Comparison of ENCODE assay signal across 1 cellular context in the genomic region with DNA sequence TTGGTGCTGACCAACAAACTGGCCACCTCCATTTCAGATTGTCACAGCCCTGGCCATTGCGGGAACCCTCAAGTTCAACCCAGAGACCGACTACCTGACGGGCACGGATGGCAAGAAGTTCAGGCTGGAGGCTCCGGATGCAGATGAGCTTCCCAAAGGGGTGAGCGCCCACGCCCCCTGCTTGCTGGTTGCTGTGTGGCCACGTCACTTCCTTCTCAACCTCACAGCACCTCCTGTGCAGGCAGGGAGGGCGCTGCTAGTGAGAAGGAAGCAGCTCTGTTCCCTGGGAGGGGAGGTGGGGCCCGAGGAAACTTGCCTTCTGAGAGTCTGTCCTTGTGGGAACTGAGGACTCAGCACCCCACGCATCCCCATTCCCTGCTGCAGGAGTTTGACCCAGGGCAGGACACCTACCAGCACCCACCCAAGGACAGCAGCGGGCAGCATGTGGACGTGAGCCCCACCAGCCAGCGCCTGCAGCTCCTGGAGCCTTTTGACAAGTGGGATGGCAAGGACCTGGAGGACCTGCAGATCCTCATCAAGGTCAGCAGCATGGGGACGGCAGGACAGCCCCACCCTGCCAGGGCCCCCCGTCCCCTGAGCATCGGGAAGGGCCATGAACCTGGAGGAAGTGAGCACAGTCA.
A peak's percentile ranks its signal among the peaks of the same experiment; 100 is the strongest.
TF ChIP-seq lines count a peak whose summit lies in the region.

No MANE protein-coding gene starts in this region.

TF ChIP-seq in HepG2, 621 proteins besides CTCF, POLR2A, EP300 and RAD21:
- no peak for TF ChIP-seq LCORL (IDR thresholded peaks at IDR 0.05)
- TF ChIP-seq LCORL (CRISPR knock-in tag; IDR thresholded peaks at IDR 0.05) = no peak
- no peak for TF ChIP-seq ZNF605 (CRISPR knock-in tag; IDR thresholded peaks at IDR 0.05)
- TF ChIP-seq ZC3H13 (CRISPR knock-in tag; IDR thresholded peaks at IDR 0.05) = no peak
- TF ChIP-seq, protein P1, sequence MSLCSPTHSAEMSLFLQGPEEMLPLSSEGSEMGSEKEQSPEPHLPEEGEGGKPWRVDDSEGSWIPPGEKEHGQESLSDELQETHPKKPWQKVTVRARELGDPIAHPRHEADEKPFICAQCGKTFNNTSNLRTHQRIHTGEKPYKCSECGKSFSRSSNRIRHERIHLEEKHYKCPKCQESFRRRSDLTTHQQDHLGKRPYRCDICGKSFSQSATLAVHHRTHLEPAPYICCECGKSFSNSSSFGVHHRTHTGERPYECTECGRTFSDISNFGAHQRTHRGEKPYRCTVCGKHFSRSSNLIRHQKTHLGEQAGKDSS (CRISPR knock-in tag; IDR thresholded peaks at IDR 0.05; ENCODE audit: borderline replicate concordance, low read depth) = no peak
- TF ChIP-seq SP5 (CRISPR knock-in tag; IDR thresholded peaks at IDR 0.05; ENCODE audit: borderline replicate concordance, low read depth) = no peak
- peak; percentile 36; the same call in 1 of the 2 replicates for TF ChIP-seq POLR2G (IDR thresholded peaks at IDR 0.05; ENCODE audit: low read depth, low read length)
- TF ChIP-seq, protein P2, sequence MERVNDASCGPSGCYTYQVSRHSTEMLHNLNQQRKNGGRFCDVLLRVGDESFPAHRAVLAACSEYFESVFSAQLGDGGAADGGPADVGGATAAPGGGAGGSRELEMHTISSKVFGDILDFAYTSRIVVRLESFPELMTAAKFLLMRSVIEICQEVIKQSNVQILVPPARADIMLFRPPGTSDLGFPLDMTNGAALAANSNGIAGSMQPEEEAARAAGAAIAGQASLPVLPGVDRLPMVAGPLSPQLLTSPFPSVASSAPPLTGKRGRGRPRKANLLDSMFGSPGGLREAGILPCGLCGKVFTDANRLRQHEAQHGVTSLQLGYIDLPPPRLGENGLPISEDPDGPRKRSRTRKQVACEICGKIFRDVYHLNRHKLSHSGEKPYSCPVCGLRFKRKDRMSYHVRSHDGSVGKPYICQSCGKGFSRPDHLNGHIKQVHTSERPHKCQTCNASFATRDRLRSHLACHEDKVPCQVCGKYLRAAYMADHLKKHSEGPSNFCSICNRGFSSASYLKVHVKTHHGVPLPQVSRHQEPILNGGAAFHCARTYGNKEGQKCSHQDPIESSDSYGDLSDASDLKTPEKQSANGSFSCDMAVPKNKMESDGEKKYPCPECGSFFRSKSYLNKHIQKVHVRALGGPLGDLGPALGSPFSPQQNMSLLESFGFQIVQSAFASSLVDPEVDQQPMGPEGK (CRISPR knock-in tag; IDR thresholded peaks at IDR 0.05) = no peak
- TF ChIP-seq, protein P3, sequence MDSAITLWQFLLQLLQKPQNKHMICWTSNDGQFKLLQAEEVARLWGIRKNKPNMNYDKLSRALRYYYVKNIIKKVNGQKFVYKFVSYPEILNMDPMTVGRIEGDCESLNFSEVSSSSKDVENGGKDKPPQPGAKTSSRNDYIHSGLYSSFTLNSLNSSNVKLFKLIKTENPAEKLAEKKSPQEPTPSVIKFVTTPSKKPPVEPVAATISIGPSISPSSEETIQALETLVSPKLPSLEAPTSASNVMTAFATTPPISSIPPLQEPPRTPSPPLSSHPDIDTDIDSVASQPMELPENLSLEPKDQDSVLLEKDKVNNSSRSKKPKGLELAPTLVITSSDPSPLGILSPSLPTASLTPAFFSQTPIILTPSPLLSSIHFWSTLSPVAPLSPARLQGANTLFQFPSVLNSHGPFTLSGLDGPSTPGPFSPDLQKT (CRISPR knock-in tag; IDR thresholded peaks at IDR 0.05; ENCODE audit: borderline replicate concordance) = no peak
- no peak for TF ChIP-seq ZNF563 (CRISPR knock-in tag; IDR thresholded peaks at IDR 0.05)
- TF ChIP-seq, protein P4, sequence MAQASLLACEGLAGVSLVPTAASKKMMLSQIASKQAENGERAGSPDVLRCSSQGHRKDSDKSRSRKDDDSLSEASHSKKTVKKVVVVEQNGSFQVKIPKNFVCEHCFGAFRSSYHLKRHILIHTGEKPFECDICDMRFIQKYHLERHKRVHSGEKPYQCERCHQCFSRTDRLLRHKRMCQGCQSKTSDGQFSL (CRISPR knock-in tag; IDR thresholded peaks at IDR 0.05) = no peak
- TF ChIP-seq, protein P5, sequence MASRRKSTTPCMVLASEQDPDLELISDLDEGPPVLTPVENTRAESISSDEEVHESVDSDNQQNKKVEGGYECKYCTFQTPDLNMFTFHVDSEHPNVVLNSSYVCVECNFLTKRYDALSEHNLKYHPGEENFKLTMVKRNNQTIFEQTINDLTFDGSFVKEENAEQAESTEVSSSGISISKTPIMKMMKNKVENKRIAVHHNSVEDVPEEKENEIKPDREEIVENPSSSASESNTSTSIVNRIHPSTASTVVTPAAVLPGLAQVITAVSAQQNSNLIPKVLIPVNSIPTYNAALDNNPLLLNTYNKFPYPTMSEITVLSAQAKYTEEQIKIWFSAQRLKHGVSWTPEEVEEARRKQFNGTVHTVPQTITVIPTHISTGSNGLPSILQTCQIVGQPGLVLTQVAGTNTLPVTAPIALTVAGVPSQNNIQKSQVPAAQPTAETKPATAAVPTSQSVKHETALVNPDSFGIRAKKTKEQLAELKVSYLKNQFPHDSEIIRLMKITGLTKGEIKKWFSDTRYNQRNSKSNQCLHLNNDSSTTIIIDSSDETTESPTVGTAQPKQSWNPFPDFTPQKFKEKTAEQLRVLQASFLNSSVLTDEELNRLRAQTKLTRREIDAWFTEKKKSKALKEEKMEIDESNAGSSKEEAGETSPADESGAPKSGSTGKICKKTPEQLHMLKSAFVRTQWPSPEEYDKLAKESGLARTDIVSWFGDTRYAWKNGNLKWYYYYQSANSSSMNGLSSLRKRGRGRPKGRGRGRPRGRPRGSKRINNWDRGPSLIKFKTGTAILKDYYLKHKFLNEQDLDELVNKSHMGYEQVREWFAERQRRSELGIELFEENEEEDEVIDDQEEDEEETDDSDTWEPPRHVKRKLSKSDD (CRISPR knock-in tag; IDR thresholded peaks at IDR 0.05; ENCODE audit: low read depth) = no peak
- TF ChIP-seq JDP2 (CRISPR knock-in tag; IDR thresholded peaks at IDR 0.05; ENCODE audit: borderline replicate concordance) = no peak
- TF ChIP-seq, protein P6, sequence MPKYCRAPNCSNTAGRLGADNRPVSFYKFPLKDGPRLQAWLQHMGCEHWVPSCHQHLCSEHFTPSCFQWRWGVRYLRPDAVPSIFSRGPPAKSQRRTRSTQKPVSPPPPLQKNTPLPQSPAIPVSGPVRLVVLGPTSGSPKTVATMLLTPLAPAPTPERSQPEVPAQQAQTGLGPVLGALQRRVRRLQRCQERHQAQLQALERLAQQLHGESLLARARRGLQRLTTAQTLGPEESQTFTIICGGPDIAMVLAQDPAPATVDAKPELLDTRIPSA (CRISPR knock-in tag; IDR thresholded peaks at IDR 0.05; ENCODE audit: borderline replicate concordance) = 0 out of 2 replicates have a peak, but pooled peaks have one; percentile 45
- TF ChIP-seq, protein P7, sequence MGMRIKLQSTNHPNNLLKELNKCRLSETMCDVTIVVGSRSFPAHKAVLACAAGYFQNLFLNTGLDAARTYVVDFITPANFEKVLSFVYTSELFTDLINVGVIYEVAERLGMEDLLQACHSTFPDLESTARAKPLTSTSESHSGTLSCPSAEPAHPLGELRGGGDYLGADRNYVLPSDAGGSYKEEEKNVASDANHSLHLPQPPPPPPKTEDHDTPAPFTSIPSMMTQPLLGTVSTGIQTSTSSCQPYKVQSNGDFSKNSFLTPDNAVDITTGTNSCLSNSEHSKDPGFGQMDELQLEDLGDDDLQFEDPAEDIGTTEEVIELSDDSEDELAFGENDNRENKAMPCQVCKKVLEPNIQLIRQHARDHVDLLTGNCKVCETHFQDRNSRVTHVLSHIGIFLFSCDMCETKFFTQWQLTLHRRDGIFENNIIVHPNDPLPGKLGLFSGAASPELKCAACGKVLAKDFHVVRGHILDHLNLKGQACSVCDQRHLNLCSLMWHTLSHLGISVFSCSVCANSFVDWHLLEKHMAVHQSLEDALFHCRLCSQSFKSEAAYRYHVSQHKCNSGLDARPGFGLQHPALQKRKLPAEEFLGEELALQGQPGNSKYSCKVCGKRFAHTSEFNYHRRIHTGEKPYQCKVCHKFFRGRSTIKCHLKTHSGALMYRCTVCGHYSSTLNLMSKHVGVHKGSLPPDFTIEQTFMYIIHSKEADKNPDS (CRISPR knock-in tag; IDR thresholded peaks at IDR 0.05) = no peak
- TF ChIP-seq, protein P8, sequence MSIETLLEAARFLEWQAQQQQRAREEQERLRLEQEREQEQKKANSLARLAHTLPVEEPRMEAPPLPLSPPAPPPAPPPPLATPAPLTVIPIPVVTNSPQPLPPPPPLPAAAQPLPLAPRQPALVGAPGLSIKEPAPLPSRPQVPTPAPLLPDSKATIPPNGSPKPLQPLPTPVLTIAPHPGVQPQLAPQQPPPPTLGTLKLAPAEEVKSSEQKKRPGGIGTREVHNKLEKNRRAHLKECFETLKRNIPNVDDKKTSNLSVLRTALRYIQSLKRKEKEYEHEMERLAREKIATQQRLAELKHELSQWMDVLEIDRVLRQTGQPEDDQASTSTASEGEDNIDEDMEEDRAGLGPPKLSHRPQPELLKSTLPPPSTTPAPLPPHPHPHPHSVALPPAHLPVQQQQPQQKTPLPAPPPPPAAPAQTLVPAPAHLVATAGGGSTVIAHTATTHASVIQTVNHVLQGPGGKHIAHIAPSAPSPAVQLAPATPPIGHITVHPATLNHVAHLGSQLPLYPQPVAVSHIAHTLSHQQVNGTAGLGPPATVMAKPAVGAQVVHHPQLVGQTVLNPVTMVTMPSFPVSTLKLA (IDR thresholded peaks at IDR 0.05) = no peak
- no peak for TF ChIP-seq STAT5B (CRISPR knock-in tag; IDR thresholded peaks at IDR 0.05)
- no peak for TF ChIP-seq DPF2 (CRISPR knock-in tag; IDR thresholded peaks at IDR 0.05; ENCODE audit: borderline replicate concordance, low read depth)
- no peak for TF ChIP-seq SYNCRIP (IDR thresholded peaks at IDR 0.05; ENCODE audit: insufficient read depth, low read depth, low read length)
- TF ChIP-seq NFIC (IDR thresholded peaks at IDR 0.05; ENCODE audit: low read length) = no peak
- TF ChIP-seq ZNF225 (CRISPR knock-in tag; IDR thresholded peaks at IDR 0.05) = no peak
- TF ChIP-seq, protein P9, sequence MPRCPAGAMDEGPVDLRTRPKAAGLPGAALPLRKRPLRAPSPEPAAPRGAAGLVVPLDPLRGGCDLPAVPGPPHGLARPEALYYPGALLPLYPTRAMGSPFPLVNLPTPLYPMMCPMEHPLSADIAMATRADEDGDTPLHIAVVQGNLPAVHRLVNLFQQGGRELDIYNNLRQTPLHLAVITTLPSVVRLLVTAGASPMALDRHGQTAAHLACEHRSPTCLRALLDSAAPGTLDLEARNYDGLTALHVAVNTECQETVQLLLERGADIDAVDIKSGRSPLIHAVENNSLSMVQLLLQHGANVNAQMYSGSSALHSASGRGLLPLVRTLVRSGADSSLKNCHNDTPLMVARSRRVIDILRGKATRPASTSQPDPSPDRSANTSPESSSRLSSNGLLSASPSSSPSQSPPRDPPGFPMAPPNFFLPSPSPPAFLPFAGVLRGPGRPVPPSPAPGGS (CRISPR knock-in tag; IDR thresholded peaks at IDR 0.05) = no peak
- TF ChIP-seq PRMT3 (CRISPR knock-in tag; IDR thresholded peaks at IDR 0.05; ENCODE audit: borderline replicate concordance, low read depth) = no peak
- no peak for TF ChIP-seq HES4 (CRISPR knock-in tag; IDR thresholded peaks at IDR 0.05; ENCODE audit: borderline replicate concordance)
- no peak for TF ChIP-seq ZNF589 (CRISPR knock-in tag; conservative IDR thresholded peaks at IDR 0.05)
- no peak for TF ChIP-seq FOXA1 (IDR thresholded peaks at IDR 0.05)
- TF ChIP-seq FOXA1 (CRISPR knock-in tag; IDR thresholded peaks at IDR 0.05) = no peak
- TF ChIP-seq NPAS2 (CRISPR knock-in tag; IDR thresholded peaks at IDR 0.05; ENCODE audit: borderline replicate concordance) = no peak
- no peak for TF ChIP-seq RAD51 (IDR thresholded peaks at IDR 0.05; ENCODE audit: borderline replicate concordance)
- TF ChIP-seq ZNF235 (CRISPR knock-in tag; IDR thresholded peaks at IDR 0.05; ENCODE audit: borderline replicate concordance) = 0 out of 2 replicates have a peak, but pooled peaks have one; percentile 17
- no peak for TF ChIP-seq ZNF883 (CRISPR knock-in tag; IDR thresholded peaks at IDR 0.05; ENCODE audit: not compliant biosample characterization)
- TF ChIP-seq, protein P10, sequence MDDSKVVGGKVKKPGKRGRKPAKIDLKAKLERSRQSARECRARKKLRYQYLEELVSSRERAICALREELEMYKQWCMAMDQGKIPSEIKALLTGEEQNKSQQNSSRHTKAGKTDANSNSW (CRISPR knock-in tag; IDR thresholded peaks at IDR 0.05; ENCODE audit: borderline replicate concordance) = no peak
- no peak for TF ChIP-seq SIN3A (IDR thresholded peaks at IDR 0.05; ENCODE audit: borderline replicate concordance, low read depth, low read length)
- TF ChIP-seq, protein P11, sequence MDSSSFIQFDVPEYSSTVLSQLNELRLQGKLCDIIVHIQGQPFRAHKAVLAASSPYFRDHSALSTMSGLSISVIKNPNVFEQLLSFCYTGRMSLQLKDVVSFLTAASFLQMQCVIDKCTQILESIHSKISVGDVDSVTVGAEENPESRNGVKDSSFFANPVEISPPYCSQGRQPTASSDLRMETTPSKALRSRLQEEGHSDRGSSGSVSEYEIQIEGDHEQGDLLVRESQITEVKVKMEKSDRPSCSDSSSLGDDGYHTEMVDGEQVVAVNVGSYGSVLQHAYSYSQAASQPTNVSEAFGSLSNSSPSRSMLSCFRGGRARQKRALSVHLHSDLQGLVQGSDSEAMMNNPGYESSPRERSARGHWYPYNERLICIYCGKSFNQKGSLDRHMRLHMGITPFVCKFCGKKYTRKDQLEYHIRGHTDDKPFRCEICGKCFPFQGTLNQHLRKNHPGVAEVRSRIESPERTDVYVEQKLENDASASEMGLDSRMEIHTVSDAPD (CRISPR knock-in tag; IDR thresholded peaks at IDR 0.05) = no peak
- no peak for TF ChIP-seq ZNF484 (CRISPR knock-in tag; IDR thresholded peaks at IDR 0.05; ENCODE audit: borderline replicate concordance, low read depth)
- TF ChIP-seq, protein P12, sequence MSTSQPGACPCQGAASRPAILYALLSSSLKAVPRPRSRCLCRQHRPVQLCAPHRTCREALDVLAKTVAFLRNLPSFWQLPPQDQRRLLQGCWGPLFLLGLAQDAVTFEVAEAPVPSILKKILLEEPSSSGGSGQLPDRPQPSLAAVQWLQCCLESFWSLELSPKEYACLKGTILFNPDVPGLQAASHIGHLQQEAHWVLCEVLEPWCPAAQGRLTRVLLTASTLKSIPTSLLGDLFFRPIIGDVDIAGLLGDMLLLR (CRISPR knock-in tag; IDR thresholded peaks at IDR 0.05) = 0 out of 2 replicates have a peak, but pooled peaks have one; percentile 46
- peak; percentile 27; the same call in 1 of the 2 replicates for TF ChIP-seq AKAP8 (CRISPR knock-in tag; IDR thresholded peaks at IDR 0.05)
- TF ChIP-seq ZNF33A (CRISPR knock-in tag; IDR thresholded peaks at IDR 0.05; ENCODE audit: borderline replicate concordance) = no peak
- no peak for TF ChIP-seq ZNF713 (CRISPR knock-in tag; IDR thresholded peaks at IDR 0.05)
- no peak for TF ChIP-seq TOPORS (CRISPR knock-in tag; IDR thresholded peaks at IDR 0.05)
- peak; percentile 21 for TF ChIP-seq MED8 (CRISPR knock-in tag; IDR thresholded peaks at IDR 0.05; ENCODE audit: insufficient replicate concordance)
- TF ChIP-seq NONO (IDR thresholded peaks at IDR 0.05) = no peak
- TF ChIP-seq NONO (CRISPR knock-in tag; conservative IDR thresholded peaks at IDR 0.05) = no peak
- no peak for TF ChIP-seq SKI (IDR thresholded peaks at IDR 0.05; ENCODE audit: partially characterized antibody)
- no peak for TF ChIP-seq MEIS1 (CRISPR knock-in tag; IDR thresholded peaks at IDR 0.05; ENCODE audit: borderline replicate concordance)
- no peak for TF ChIP-seq HMG20B (CRISPR knock-in tag; conservative IDR thresholded peaks at IDR 0.05)
